ENCODE assay signal across 1 cellular context in genomic region chr3:194671511-194671899, GRCh38.
TF ChIP-seq lines count a peak whose summit lies in the region.

No MANE protein-coding gene starts in this region.

TF ChIP-seq in WTC11, 78 proteins besides CTCF, POLR2A, EP300 and RAD21 (continued from another document):
- TF ChIP-seq AR (CRISPR knock-in tag; IDR thresholded peaks at IDR 0.05): no peak
TF ChIP-seq in WTC11: peak in this region for 0.
